Comparison of ENCODE assay signal across 31 cellular contexts in genomic region chr2:74191596-74192380, GRCh38. TPM values are rescaled to one million over a fixed set of nuclear protein-coding genes. Genes with fewer than 3 reads are reported as not detected.
DNase-seq lines count a peak whose midpoint lies in the region; ATAC-seq, FAIRE-seq and TF ChIP-seq lines count a peak whose summit lies in the region.
"Had no signal": no experiment of that assay in that cellular context is flagged by ENCODE, and none has a peak within 500 bp of the region (broad histone marks: within the 10 kb centered on the region; RNA-seq: fewer than 3 reads in every experiment).

No MANE protein-coding gene starts in this region.

- peaks cover 54% of the 10 kb centered on the region for H3K4me1 ChIP-seq in HepG2 (ENCODE audit: insufficient read depth, low read length)
- H3K4me1 ChIP-seq in right lobe of liver = no peaks in the 10 kb centered on the region
- peaks cover 48% of the 10 kb centered on the region for H3K4me1 ChIP-seq in Karpas-422 (ENCODE audit: low read length)
- peaks cover 34% of the 10 kb centered on the region for H3K4me1 ChIP-seq in OCI-LY7 (ENCODE audit: insufficient read depth, low read length, poor library complexity, severe bottlenecking)
- peaks cover 0 to 12% (median 6%) of the 10 kb centered on the region in 3 donors for H3K4me1 ChIP-seq in pancreas
- no peaks in the 10 kb centered on the region for H3K4me1 ChIP-seq in aorta (ENCODE audit: control insufficient read depth in 1 of 2, insufficient read depth in 2 of 2, low read length in 2 of 2)
- peaks cover 3 to 9% of the 10 kb centered on the region in 2 donors for H3K4me1 ChIP-seq in gastrocnemius medialis
- H3K4me1 ChIP-seq: ascending aorta, gastroesophageal sphincter, parathyroid adenoma had no signal

- H3K27ac ChIP-seq in HepG2 (ENCODE audit: extremely low read length, insufficient read depth, low read length) = no peak overlapping the region
- H3K27ac ChIP-seq in right lobe of liver = no peak overlapping the region
- peak overlapping the region; percentile 79 for H3K27ac ChIP-seq in Karpas-422 (ENCODE audit: low read length)
- H3K27ac ChIP-seq in OCI-LY7 (ENCODE audit: low read depth, low read length, poor library complexity, severe bottlenecking) = no peak overlapping the region
- H3K27ac ChIP-seq in pancreas = peak overlapping the region in 2 of 4 donors; percentile 31 to 41
- H3K27ac ChIP-seq in aorta (ENCODE audit: low read depth in 1 of 2, low read length in 2 of 2) = no peak overlapping the region
- no peak overlapping the region for H3K27ac ChIP-seq in gastrocnemius medialis
- H3K27ac ChIP-seq: ascending aorta, cardiac muscle cell, gastroesophageal sphincter, parathyroid adenoma, skin epidermis, upper lobe of right lung had no signal

- DNase-seq in HepG2 (ENCODE audit: low spot score) (peak; percentile 35), right lobe of liver (no peak), Karpas-422 (no peak), OCI-LY7 (ENCODE audit: low spot score) (no peak), pancreas (peak in 4 of 6 donors; percentile 32 to 63 (median 48)), aorta (no peak), gastrocnemius medialis (no peak), NAMALWA (ENCODE audit: low spot score) (no peak)
- DNase-seq: activated CD4-positive, alpha-beta T cell treated with anti-CD3 and anti-CD28 coated beads, Interleukin-2, amount 50 U/mL, for 1 hour; activated CD4-positive, CD25-positive, alpha-beta regulatory T cell; activated gamma-delta T cell treated with Interleukin-2 at 50 U/mL for 16 hours; activated naive CD8-positive, alpha-beta T cell treated with anti-CD3 and anti-CD28 coated beads, Interleukin-2, amount 10 ng/mL, durations not matched to agents 7 days and 5 days; activated T-cell treated with anti-CD3 and anti-CD28 coated beads, Interleukin-2, amount 50 U/mL, for 48 hours; DMS79 treated with DMSO at 0.1 percent for 48 hours; GF-D8; hypothalamus; Kasumi-1; mesenchymal stem cell; NCI-H187; NCI-H526 treated with DMSO at 0.1 percent for 48 hours; retina; RPMI8226; stimulated activated naive CD4-positive, alpha-beta T cell; T-cell; upper lobe of right lung had no signal

- H3K27me3 ChIP-seq in HepG2 (ENCODE audit: control insufficient read depth in 1 of 2, insufficient read depth in 2 of 2, low read length in 2 of 2) (no peaks in the 10 kb centered on the region), right lobe of liver (no peaks in the 10 kb centered on the region), Karpas-422 (ENCODE audit: low read length) (no peaks in the 10 kb centered on the region), pancreas (no peaks in the 10 kb centered on the region), aorta (ENCODE audit: control insufficient read depth in 1 of 2, insufficient read depth in 2 of 2, low read length in 1 of 2) (no peaks in the 10 kb centered on the region), gastrocnemius medialis (no peaks in the 10 kb centered on the region)
- H3K27me3 ChIP-seq: ascending aorta, cardiac muscle cell, upper lobe of right lung had no signal

- H3K9ac ChIP-seq in HepG2 (ENCODE audit: insufficient read depth, low read depth, low read length) = no peak overlapping the region
- H3K9ac ChIP-seq in Karpas-422 (ENCODE audit: low read length) = peak overlapping the region; percentile 43
- H3K9ac ChIP-seq: parathyroid adenoma had no signal

- FAIRE-seq in HepG2 (lab: Jason Lieb, UNC) (no peak), pancreas (lab: Jason Lieb, UNC) (no peak)
- FAIRE-seq: colon had no signal

- H3K4me3 ChIP-seq in HepG2 (replicated peaks in 1 of 3; ENCODE audit: insufficient read depth in 1 of 3, low read depth in 2 of 3, low read length in 3 of 3) (no peak overlapping the region), right lobe of liver (no peak overlapping the region), Karpas-422 (ENCODE audit: low read length) (peak overlapping the region; percentile 22; the same call in 1 of the 2 replicates), OCI-LY7 (ENCODE audit: low read depth, low read length, poor library complexity, severe bottlenecking) (no peak overlapping the region), pancreas (no peak overlapping the region), aorta (ENCODE audit: low read length in 2 of 2) (no peak overlapping the region), gastrocnemius medialis (no peak overlapping the region)
- H3K4me3 ChIP-seq: ascending aorta, cardiac muscle cell, gastroesophageal sphincter, skin epidermis, upper lobe of right lung had no signal

- CTCF ChIA-PET in HepG2 (lab: Yijun Ruan, JAX; ENCODE audit: low intra/inter-chr PET ratio, low total read pairs) (no interaction called here), OCI-LY7 (lab: Charles Lee; ENCODE audit: unreplicated experiment) (interaction anchor here (1.0 kb wide), 1 partner anchor 13 kb away, joined by 3 read pairs; the partner anchor contains the start of gene MOB1A)

- ATAC-seq in HepG2 = peak; percentile 53
- no peak for ATAC-seq in right lobe of liver
- peak; percentile 57 to 88 (median 77) for ATAC-seq in pancreas
- no peak for ATAC-seq in aorta (ENCODE audit: low FRiP score)
- ATAC-seq in gastrocnemius medialis = no peak
- ATAC-seq: gastroesophageal sphincter, T-cell, upper lobe of right lung had no signal

- H3K9me3 ChIP-seq in HepG2 (ENCODE audit: low read length) (no peaks in the 10 kb centered on the region), right lobe of liver (no peaks in the 10 kb centered on the region), Karpas-422 (ENCODE audit: low read length) (no peaks in the 10 kb centered on the region), OCI-LY7 (ENCODE audit: low read length) (no peaks in the 10 kb centered on the region), pancreas (no peaks in the 10 kb centered on the region), aorta (ENCODE audit: control insufficient read depth, low read length) (no peaks in the 10 kb centered on the region), gastrocnemius medialis (no peaks in the 10 kb centered on the region)
- H3K9me3 ChIP-seq: ascending aorta, gastroesophageal sphincter, upper lobe of right lung had no signal

- WGBS in HepG2 (ENCODE audit: low lambda C conversion rate) = 5% methylated on average over 6 of the region's 6 CpGs
- 79% methylated on average over 3 of the region's 6 CpGs for WGBS in right lobe of liver (ENCODE audit: insufficient coverage, low coverage, low lambda C conversion rate, missing lambda C conversion rate)
- WGBS in pancreas, 2 donors = 53% methylated on average over 6 of the region's 6 CpGs
- WGBS in aorta, 2 donors = 69 to 74% methylated on average over 6 of the region's 6 CpGs

- H2AFZ ChIP-seq in HepG2 (ENCODE audit: low read length) (no peak overlapping the region), Karpas-422 (ENCODE audit: low read length) (peak overlapping the region; percentile 42), OCI-LY7 (ENCODE audit: low read length) (peak overlapping the region; percentile 17; the same call in 1 of the 2 replicates)
- H2AFZ ChIP-seq: parathyroid adenoma had no signal

- intact Hi-C loops in HepG2 (cut with micrococcal nuclease; ENCODE audit: unreplicated experiment) (no loop called here), right lobe of liver (cut with DNase I) (no loop called here), OCI-LY7 (cut with micrococcal nuclease; ENCODE audit: unreplicated experiment) (no loop called here), pancreas (cut with DNase I) (no loop called here), aorta (cut with DNase I) (no loop called here), gastrocnemius medialis (cut with DNase I; ENCODE audit: low total_unique reads) (loop anchor here (10.0 kb wide), 1 partner anchor 263 kb away; the partner anchor contains the start of genes INO80B and WBP1)

- no peaks in the 10 kb centered on the region for H3K36me3 ChIP-seq in HepG2 (replicated peaks in 1 of 2; ENCODE audit: control insufficient read depth in 1 of 2, insufficient read depth in 2 of 2, low read length in 2 of 2)
- no peaks in the 10 kb centered on the region for H3K36me3 ChIP-seq in right lobe of liver
- H3K36me3 ChIP-seq in Karpas-422 (ENCODE audit: insufficient read depth, low read length) = no peaks in the 10 kb centered on the region
- no peaks in the 10 kb centered on the region for H3K36me3 ChIP-seq in OCI-LY7 (ENCODE audit: insufficient read depth, low read length)
- no peaks in the 10 kb centered on the region for H3K36me3 ChIP-seq in pancreas
- no peaks in the 10 kb centered on the region for H3K36me3 ChIP-seq in aorta (ENCODE audit: control insufficient read depth in 1 of 2, insufficient read depth in 2 of 2, low read length in 1 of 2)
- no peaks in the 10 kb centered on the region for H3K36me3 ChIP-seq in gastrocnemius medialis
- H3K36me3 ChIP-seq: ascending aorta, cardiac muscle cell, gastroesophageal sphincter, upper lobe of right lung had no signal

- no peak for TF ChIP-seq RAD21 in HepG2 (CRISPR knock-in tag; IDR thresholded peaks at IDR 0.05)

- no peak for TF ChIP-seq CTCF in HepG2 (CRISPR knock-in tag; IDR thresholded peaks at IDR 0.05)
- no peak for TF ChIP-seq CTCF in right lobe of liver (IDR thresholded peaks at IDR 0.05)
- TF ChIP-seq CTCF in OCI-LY7 (conservative IDR thresholded peaks at IDR 0.05; ENCODE audit: low read length) = no peak
- no peak for TF ChIP-seq CTCF in pancreas (IDR thresholded peaks at IDR 0.05)
- TF ChIP-seq CTCF in gastrocnemius medialis (IDR thresholded peaks at IDR 0.05 in 4 of 5, conservative IDR thresholded peaks at IDR 0.05 in 1 of 5) = no peak

- in situ Hi-C loops in HepG2 (cut with HindIII; ENCODE audit: extremely low pct_ligation_motif_present, low pct_unique_long_range_greater_than_20kb) (no loop called here), gastrocnemius medialis (cut with MboI; ENCODE audit: low sequenced_read_pairs in 4 of 4) (no loop called here)

- H3K9me2 ChIP-seq in Karpas-422 (replicated peaks; ENCODE audit: insufficient read depth, low read length) = no peaks in the 10 kb centered on the region
- H3K9me2 ChIP-seq in OCI-LY7 (ENCODE audit: insufficient read depth, low read length) = no peaks in the 10 kb centered on the region

- H4K20me1 ChIP-seq in HepG2 (ENCODE audit: insufficient read depth, low read length) (no peaks in the 10 kb centered on the region), Karpas-422 (ENCODE audit: insufficient read depth, low read depth, low read length) (no peaks in the 10 kb centered on the region), OCI-LY7 (ENCODE audit: insufficient read depth, low read length) (no peaks in the 10 kb centered on the region)

- H3K79me2 ChIP-seq in HepG2 (ENCODE audit: insufficient read depth, low read length) (no peaks in the 10 kb centered on the region), Karpas-422 (ENCODE audit: low read length) (no peaks in the 10 kb centered on the region), OCI-LY7 (ENCODE audit: insufficient read depth, low read depth, low read length) (no peaks in the 10 kb centered on the region)
- H3K79me2 ChIP-seq: parathyroid adenoma had no signal

- BruUV-seq in HepG2 (replicated peaks; lab: Mats Ljungman, UMichigan) (no TSS peak), OCI-LY7 (replicated peaks; lab: Mats Ljungman, UMichigan) (no TSS peak)

- no peak for TF ChIP-seq POLR2A in HepG2 (IDR thresholded peaks at IDR 0.05; ENCODE audit: insufficient read depth in 1 of 2, low read depth in 2 of 2, low read length in 2 of 2)
- TF ChIP-seq POLR2A in right lobe of liver (IDR thresholded peaks at IDR 0.05) = no peak
- no peak for TF ChIP-seq POLR2A in gastrocnemius medialis (IDR thresholded peaks at IDR 0.05)

- TF ChIP-seq EP300 in HepG2 (IDR thresholded peaks at IDR 0.05; ENCODE audit: low read depth in 2 of 2, low read length in 2 of 2) (no peak), HepG2 (CRISPR knock-in tag; IDR thresholded peaks at IDR 0.05; ENCODE audit: borderline replicate concordance) (no peak)

- H3K4me2 ChIP-seq in HepG2 (ENCODE audit: low read depth, low read length) (peak overlapping the region; percentile 57), Karpas-422 (ENCODE audit: low read depth, low read length, poor library complexity, severe bottlenecking) (peak overlapping the region; percentile 48), OCI-LY7 (ENCODE audit: low read length) (peak overlapping the region; percentile 13; the same call in 1 of the 2 replicates)

- POLR2A ChIA-PET in HepG2 (lab: Yijun Ruan, JAX) (interaction anchor here (0.8 to 2.1 kb wide), 5 partner anchors 8 to 71 kb away, joined by 3 to 26 read pairs (median 8); partner anchors contain the start of gene MOB1A), OCI-LY7 (lab: Charles Lee) (interaction anchor here (0.6 to 1.9 kb wide), 10 partner anchors 8 to 23 kb away, joined by 3 to 15 read pairs (median 4); partner anchors contain the start of gene MOB1A)

RNA-seq across cellular contexts. Expression of gene MTHFD2, which starts 6.6 kb away (rescaled TPM):
- total RNA-seq in HepG2 (2016; rRNA removed; fragmentation: Illumina TruSeq; extraction: Trizol) = 188 and 281 TPM in 2 replicates
- total RNA-seq in HepG2 (2016; cell fraction: cytosol; rRNA removed; fragmentation: Illumina TruSeq; extraction: Trizol; ENCODE audit: low read depth) = 38.9 and 41.2 TPM in 2 replicates
- total RNA-seq in HepG2 (2016; cell fraction: insoluble cytoplasmic fraction; rRNA removed; fragmentation: Illumina TruSeq; extraction: Trizol) = 188 and 279 TPM in 2 replicates
- total RNA-seq in HepG2 (2016; cell fraction: membrane; rRNA removed; fragmentation: Illumina TruSeq; extraction: Trizol) = 132 and 142 TPM in 2 replicates
- total RNA-seq in HepG2 (2016; cell fraction: nucleus; rRNA removed; fragmentation: Illumina TruSeq; extraction: Trizol) = 70.7 and 79.0 TPM in 2 replicates
- 197 and 269 TPM in 2 replicates for polyA plus RNA-seq in HepG2 (2011; rRNA removed)
- 162 and 205 TPM in 2 replicates for polyA plus RNA-seq in HepG2 (2011; cell fraction: cytosol; rRNA removed)
- 88.5 and 89.7 TPM in 2 replicates for polyA plus RNA-seq in HepG2 (2011; cell fraction: nucleus; rRNA removed)
- 224 and 287 TPM in 2 replicates for polyA plus RNA-seq in HepG2 (2012)
- polyA plus RNA-seq in HepG2 (2016; cell fraction: cytosol; fragmentation: Illumina TruSeq; extraction: Trizol; ENCODE audit: low read depth) = 31.0 and 33.2 TPM in 2 replicates
- 225 and 240 TPM in 2 replicates for polyA plus RNA-seq in HepG2 (2016; cell fraction: insoluble cytoplasmic fraction; fragmentation: Illumina TruSeq; extraction: Trizol; ENCODE audit: low read depth)
- polyA plus RNA-seq in HepG2 (2016; cell fraction: membrane; fragmentation: Illumina TruSeq; extraction: Trizol; ENCODE audit: low read depth) = 83.1 and 83.6 TPM in 2 replicates
- polyA plus RNA-seq in HepG2 (2016; cell fraction: nucleus; fragmentation: Illumina TruSeq; extraction: Trizol; ENCODE audit: insufficient read depth, low read depth) = 100 and 101 TPM in 2 replicates
- polyA minus RNA-seq in HepG2 (2011; rRNA and poly(A)+ RNA removed; ENCODE audit: low replicate concordance) = 148 and 336 TPM in 2 replicates
- 201 and 205 TPM in 2 replicates for polyA minus RNA-seq in HepG2 (2011; cell fraction: cytosol; rRNA and poly(A)+ RNA removed)
- polyA minus RNA-seq in HepG2 (2011; cell fraction: nucleus; rRNA and poly(A)+ RNA removed) = 97.9 and 128 TPM in 2 replicates
- 1 to 10 TPM in 5 of 6 experiments, under 1 TPM in 1; 0.31 to 7.4 (median 2.0) TPM for total RNA-seq in right lobe of liver
- 710 and 714 TPM in 2 replicates for total RNA-seq in Karpas-422 (2014; rRNA removed; shearing (Covaris generic); ENCODE audit: low replicate concordance)
- 220 and 250 TPM in 2 replicates for total RNA-seq in OCI-LY7 (2014; rRNA removed; shearing (Covaris generic))
- 365 and 375 TPM in 2 replicates for total RNA-seq in OCI-LY7 (2022)
- total RNA-seq in pancreas = 100 to 1,000 TPM in 1 of 6 donors, 10 to 100 TPM in 5; 23.7 to 288 (median 31.9) TPM
- polyA plus RNA-seq in pancreas = 10 to 100 TPM; 10.2 to 14.3 TPM
- total RNA-seq in aorta = 100 to 1,000 TPM in 1 of 2 donors, 10 to 100 TPM in 1; 55.7 to 119 TPM
- polyA plus RNA-seq in aorta = 100 to 1,000 TPM; 135 to 180 TPM
- total RNA-seq in gastrocnemius medialis = 10 to 100 TPM; 29.0 to 53.5 (median 32.5) TPM

RNA-seq across cellular contexts. Expression of gene MOB1A, which starts 13.1 kb away (rescaled TPM):
- 139 and 217 TPM in 2 replicates for total RNA-seq in HepG2 (2016; rRNA removed; fragmentation: Illumina TruSeq; extraction: Trizol)
- 26.2 and 34.3 TPM in 2 replicates for total RNA-seq in HepG2 (2016; cell fraction: cytosol; rRNA removed; fragmentation: Illumina TruSeq; extraction: Trizol; ENCODE audit: low read depth)
- 135 and 223 TPM in 2 replicates for total RNA-seq in HepG2 (2016; cell fraction: insoluble cytoplasmic fraction; rRNA removed; fragmentation: Illumina TruSeq; extraction: Trizol)
- total RNA-seq in HepG2 (2016; cell fraction: membrane; rRNA removed; fragmentation: Illumina TruSeq; extraction: Trizol) = 73.7 and 77.9 TPM in 2 replicates
- total RNA-seq in HepG2 (2016; cell fraction: nucleus; rRNA removed; fragmentation: Illumina TruSeq; extraction: Trizol) = 58.0 and 69.5 TPM in 2 replicates
- 33.2 and 48.2 TPM in 2 replicates for polyA plus RNA-seq in HepG2 (2011; rRNA removed)
- 17.6 and 27.6 TPM in 2 replicates for polyA plus RNA-seq in HepG2 (2011; cell fraction: cytosol; rRNA removed)
- 10.7 and 17.1 TPM in 2 replicates for polyA plus RNA-seq in HepG2 (2011; cell fraction: nucleus; rRNA removed)
- polyA plus RNA-seq in HepG2 (2012) = 42.5 and 50.3 TPM in 2 replicates
- polyA plus RNA-seq in HepG2 (2016; cell fraction: cytosol; fragmentation: Illumina TruSeq; extraction: Trizol; ENCODE audit: low read depth) = 18.1 and 21.3 TPM in 2 replicates
- 128 and 131 TPM in 2 replicates for polyA plus RNA-seq in HepG2 (2016; cell fraction: insoluble cytoplasmic fraction; fragmentation: Illumina TruSeq; extraction: Trizol; ENCODE audit: low read depth)
- polyA plus RNA-seq in HepG2 (2016; cell fraction: membrane; fragmentation: Illumina TruSeq; extraction: Trizol; ENCODE audit: low read depth) = 35.8 and 42.0 TPM in 2 replicates
- 52.2 and 58.5 TPM in 2 replicates for polyA plus RNA-seq in HepG2 (2016; cell fraction: nucleus; fragmentation: Illumina TruSeq; extraction: Trizol; ENCODE audit: insufficient read depth, low read depth)
- 17.0 and 33.6 TPM in 2 replicates for polyA minus RNA-seq in HepG2 (2011; rRNA and poly(A)+ RNA removed; ENCODE audit: low replicate concordance)
- 28.0 and 36.2 TPM in 2 replicates for polyA minus RNA-seq in HepG2 (2011; cell fraction: cytosol; rRNA and poly(A)+ RNA removed)
- 30.4 and 30.7 TPM in 2 replicates for polyA minus RNA-seq in HepG2 (2011; cell fraction: nucleus; rRNA and poly(A)+ RNA removed)
- total RNA-seq in right lobe of liver = 10 to 100 TPM; 29.8 to 48.0 (median 32.9) TPM
- 221 and 542 TPM in 2 replicates for total RNA-seq in Karpas-422 (2014; rRNA removed; shearing (Covaris generic); ENCODE audit: low replicate concordance)
- 79.1 and 110 TPM in 2 replicates for total RNA-seq in OCI-LY7 (2014; rRNA removed; shearing (Covaris generic))
- total RNA-seq in OCI-LY7 (2022) = 144 and 149 TPM in 2 replicates
- 10 to 100 TPM; 16.1 to 53.3 (median 25.8) TPM for total RNA-seq in pancreas
- polyA plus RNA-seq in pancreas = 10 to 100 TPM in 1 of 2 donors, 1 to 10 TPM in 1; 7.8 to 12.2 TPM
- 100 to 1,000 TPM; 101 to 105 TPM for total RNA-seq in aorta
- 10 to 100 TPM; 35.7 to 51.3 TPM for polyA plus RNA-seq in aorta
- total RNA-seq in gastrocnemius medialis = 10 to 100 TPM; 19.9 to 44.3 (median 35.5) TPM

RNA-seq across cellular contexts. Expression of gene BOLA3, which starts 44.1 kb away (rescaled TPM):
- total RNA-seq in HepG2 (2016; rRNA removed; fragmentation: Illumina TruSeq; extraction: Trizol) (170 and 172 TPM in 2 replicates), right lobe of liver (10 to 100 TPM; 14.6 to 58.6 (median 16.0) TPM), OCI-LY7 (2022) (48.3 and 53.3 TPM in 2 replicates), pancreas (10 to 100 TPM in 5 of 6 donors, 1 to 10 TPM in 1; 7.2 to 17.5 (median 14.8) TPM), aorta (10 to 100 TPM; 13.6 to 15.3 TPM), gastrocnemius medialis (100 to 1,000 TPM in 1 of 4 donors, 10 to 100 TPM in 3; 32.2 to 114 (median 69.5) TPM)
- total RNA-seq in HepG2 (2016; cell fraction: cytosol; rRNA removed; fragmentation: Illumina TruSeq; extraction: Trizol; ENCODE audit: low read depth) = 719 and 870 TPM in 2 replicates
- 161 and 184 TPM in 2 replicates for total RNA-seq in HepG2 (2016; cell fraction: insoluble cytoplasmic fraction; rRNA removed; fragmentation: Illumina TruSeq; extraction: Trizol)
- 416 and 482 TPM in 2 replicates for total RNA-seq in HepG2 (2016; cell fraction: membrane; rRNA removed; fragmentation: Illumina TruSeq; extraction: Trizol)
- total RNA-seq in HepG2 (2016; cell fraction: nucleus; rRNA removed; fragmentation: Illumina TruSeq; extraction: Trizol) = 51.5 and 52.9 TPM in 2 replicates
- polyA plus RNA-seq in HepG2 (2011; rRNA removed) (59.1 and 89.7 TPM in 2 replicates), pancreas (10 to 100 TPM; 29.7 to 32.5 TPM), aorta (10 to 100 TPM; 44.7 to 85.1 TPM)
- polyA plus RNA-seq in HepG2 (2011; cell fraction: cytosol; rRNA removed) = 70.2 and 71.9 TPM in 2 replicates
- 16.6 and 17.4 TPM in 2 replicates for polyA plus RNA-seq in HepG2 (2011; cell fraction: nucleus; rRNA removed)
- polyA plus RNA-seq in HepG2 (2012) = 58.8 and 77.2 TPM in 2 replicates
- polyA plus RNA-seq in HepG2 (2016; cell fraction: cytosol; fragmentation: Illumina TruSeq; extraction: Trizol; ENCODE audit: low read depth) = 917 and 1,024 TPM in 2 replicates
- polyA plus RNA-seq in HepG2 (2016; cell fraction: insoluble cytoplasmic fraction; fragmentation: Illumina TruSeq; extraction: Trizol; ENCODE audit: low read depth) = 174 and 187 TPM in 2 replicates
- 432 and 498 TPM in 2 replicates for polyA plus RNA-seq in HepG2 (2016; cell fraction: membrane; fragmentation: Illumina TruSeq; extraction: Trizol; ENCODE audit: low read depth)
- polyA plus RNA-seq in HepG2 (2016; cell fraction: nucleus; fragmentation: Illumina TruSeq; extraction: Trizol; ENCODE audit: insufficient read depth, low read depth) = 94.6 and 103 TPM in 2 replicates
- 8.3 and 15.8 TPM in 2 replicates for polyA minus RNA-seq in HepG2 (2011; rRNA and poly(A)+ RNA removed; ENCODE audit: low replicate concordance)
- polyA minus RNA-seq in HepG2 (2011; cell fraction: cytosol; rRNA and poly(A)+ RNA removed) = 12.3 and 18.9 TPM in 2 replicates
- 10.9 and 11.2 TPM in 2 replicates for polyA minus RNA-seq in HepG2 (2011; cell fraction: nucleus; rRNA and poly(A)+ RNA removed)
- total RNA-seq in Karpas-422 (2014; rRNA removed; shearing (Covaris generic); ENCODE audit: low replicate concordance) = 37.3 and 120 TPM in 2 replicates
- 33.6 and 45.8 TPM in 2 replicates for total RNA-seq in OCI-LY7 (2014; rRNA removed; shearing (Covaris generic))

Comparison
In these comparisons a context has a peak if more than half of its experiments do, and no peak if none do; other contexts are left out.
1. ATAC-seq: peak in HepG2 (single experiment) and pancreas (4 of 4); none in right lobe of liver (0 of 4), aorta (single experiment) and gastrocnemius medialis (0 of 2).
2. DNase-seq: peak in HepG2 (single experiment) and pancreas (4 of 6); none in right lobe of liver (0 of 3), Karpas-422 (single experiment), OCI-LY7 (single experiment), aorta (0 of 2), gastrocnemius medialis (0 of 2) and NAMALWA (single experiment).
3. Peak in every context shown above with its lines, with median percentiles within 50 percentile points of each other: H3K4me2 ChIP-seq.